ENCODE assay signal across 8 cellular contexts in the genomic region with DNA sequence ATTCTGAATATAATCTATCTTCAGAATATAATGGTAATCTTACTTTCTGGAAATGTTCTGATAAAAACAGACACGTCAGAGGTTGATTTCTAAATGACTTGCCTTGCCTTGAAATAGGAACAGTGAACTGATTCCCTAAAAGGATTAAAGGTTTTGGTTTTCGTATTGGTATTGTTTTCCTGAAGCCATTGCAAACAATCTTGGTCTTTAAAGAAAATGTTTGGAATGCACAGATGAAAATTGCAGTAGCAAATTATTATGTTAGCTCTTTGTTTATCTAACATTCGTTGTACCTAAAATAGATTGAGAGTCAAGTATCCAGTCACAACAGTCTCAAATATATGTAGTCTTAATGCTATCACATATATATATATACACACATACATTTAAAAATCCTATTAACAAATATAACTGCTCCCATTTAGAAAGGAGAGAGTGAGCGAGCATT. TPM values are rescaled to one million over a fixed set of nuclear protein-coding genes. Genes with fewer than 3 reads are reported as not detected.
DNase-seq lines count a peak whose midpoint lies in the region; ATAC-seq and TF ChIP-seq lines count a peak whose summit lies in the region.

No MANE protein-coding gene starts in this region.

- no peaks in the 10 kb centered on the region for H3K27me3 Mint-ChIP-seq in mesothelial cell of epicardium (ENCODE audit: low read depth)

- no peak for ATAC-seq in Right ventricle myocardium superior (ENCODE audit: poor library complexity)

- peak overlapping the region; percentile 86 for H3K27ac Mint-ChIP-seq in mesothelial cell of epicardium

- peak overlapping the region; percentile 96 for H3K4me3 Mint-ChIP-seq in mesothelial cell of epicardium

- H3K4me3 ChIP-seq in left ventricle myocardium inferior (peak overlapping the region; percentile 100), cardiac fibroblast (replicated peaks in 1 of 2; ENCODE audit: low read depth in 2 of 2, low read length in 2 of 2) (peak overlapping the region; percentile 92 to 97), vagina (peak overlapping the region; percentile 76 to 98)

- intact Hi-C loops in left ventricle myocardium inferior (cut with micrococcal nuclease) (loop anchor here (10.0 kb wide), 2 partner anchors 70 to 110 kb away; partner anchors contain the start of gene RB1), Right ventricle myocardium superior (cut with DNase I) (loop anchor here (5.0 to 10.0 kb wide), 2 partner anchors 70 to 107 kb away; partner anchors contain the start of gene RB1), vagina (cut with DNase I) (loop anchor here (5.0 kb wide), 1 partner anchor 107 kb away; no protein-coding TSS in a partner anchor)

- no peaks in the 10 kb centered on the region for H3K9me3 Mint-ChIP-seq in mesothelial cell of epicardium

- H3K36me3 Mint-ChIP-seq in mesothelial cell of epicardium, result no peaks in the 10 kb centered on the region

- H3K4me1 ChIP-seq in left ventricle myocardium inferior (peaks cover 84% of the 10 kb centered on the region), vagina (peaks cover 71% of the 10 kb centered on the region)

- no peak for TF ChIP-seq POLR2A in vagina (IDR thresholded peaks at IDR 0.05)

- TF ChIP-seq CTCF in left ventricle myocardium inferior (IDR thresholded peaks at IDR 0.05; ENCODE audit: borderline replicate concordance) (no peak), cardiac fibroblast (IDR thresholded peaks at IDR 0.05; ENCODE audit: low read depth, low read length) (no peak), mesothelial cell of epicardium (IDR thresholded peaks at IDR 0.05; ENCODE audit: unreplicated experiment) (no peak), vagina (IDR thresholded peaks at IDR 0.05) (no peak)

- peaks cover 45% of the 10 kb centered on the region for H3K4me1 Mint-ChIP-seq in mesothelial cell of epicardium

- H3K27me3 ChIP-seq in left ventricle myocardium inferior (ENCODE audit: low read depth), result no peaks in the 10 kb centered on the region
- H3K27me3 ChIP-seq in vagina, result no peaks in the 10 kb centered on the region

- H3K9me3 ChIP-seq in left ventricle myocardium inferior (replicated peaks) (no peaks in the 10 kb centered on the region), vagina (no peaks in the 10 kb centered on the region)

- H3K27ac ChIP-seq in left ventricle myocardium inferior (replicated peaks) (peak overlapping the region; percentile 100), vagina (peak overlapping the region; percentile 99)

- H3K36me3 ChIP-seq in left ventricle myocardium inferior (peaks cover 8% of the 10 kb centered on the region), vagina (peaks cover 0 to 5% of the 10 kb centered on the region in 2 donors)

- DNase-seq in left ventricle myocardium inferior, result no peak
- no peak for DNase-seq in Right ventricle myocardium superior
- peak in 1 of 2 donors; percentile 45 for DNase-seq in cardiac fibroblast (ENCODE audit: low read depth in 2 of 2)
- DNase-seq in mesothelial cell of epicardium (ENCODE audit: low spot score in 2 of 2, unreplicated experiment in 2 of 2), result no peak
- no peak for DNase-seq in vagina (ENCODE audit: extremely low spot score in 2 of 2)
- DNase-seq in NCI-H146 treated with DMSO at 0.1 percent for 48 hours (lab: John Stamatoyannopoulos, UW; ENCODE audit: unreplicated experiment), result no peak
- no peak for DNase-seq in NCI-H187 treated with DMSO at 0.1 percent for 48 hours (lab: John Stamatoyannopoulos, UW)
- DNase-seq in NCI-H1105 treated with DMSO at 0.1 percent for 48 hours (lab: John Stamatoyannopoulos, UW), result no peak

RNA-seq across cellular contexts. Expression of gene ITM2B, which starts 1.7 kb away (rescaled TPM):
- total RNA-seq in left ventricle myocardium inferior (533 TPM), Right ventricle myocardium superior (516 TPM), mesothelial cell of epicardium (244 to 250 TPM (median 249 TPM) in 3 replicates), vagina (475 TPM)
